Comparison of ENCODE assay signal across 8 cellular contexts in the genomic region with DNA sequence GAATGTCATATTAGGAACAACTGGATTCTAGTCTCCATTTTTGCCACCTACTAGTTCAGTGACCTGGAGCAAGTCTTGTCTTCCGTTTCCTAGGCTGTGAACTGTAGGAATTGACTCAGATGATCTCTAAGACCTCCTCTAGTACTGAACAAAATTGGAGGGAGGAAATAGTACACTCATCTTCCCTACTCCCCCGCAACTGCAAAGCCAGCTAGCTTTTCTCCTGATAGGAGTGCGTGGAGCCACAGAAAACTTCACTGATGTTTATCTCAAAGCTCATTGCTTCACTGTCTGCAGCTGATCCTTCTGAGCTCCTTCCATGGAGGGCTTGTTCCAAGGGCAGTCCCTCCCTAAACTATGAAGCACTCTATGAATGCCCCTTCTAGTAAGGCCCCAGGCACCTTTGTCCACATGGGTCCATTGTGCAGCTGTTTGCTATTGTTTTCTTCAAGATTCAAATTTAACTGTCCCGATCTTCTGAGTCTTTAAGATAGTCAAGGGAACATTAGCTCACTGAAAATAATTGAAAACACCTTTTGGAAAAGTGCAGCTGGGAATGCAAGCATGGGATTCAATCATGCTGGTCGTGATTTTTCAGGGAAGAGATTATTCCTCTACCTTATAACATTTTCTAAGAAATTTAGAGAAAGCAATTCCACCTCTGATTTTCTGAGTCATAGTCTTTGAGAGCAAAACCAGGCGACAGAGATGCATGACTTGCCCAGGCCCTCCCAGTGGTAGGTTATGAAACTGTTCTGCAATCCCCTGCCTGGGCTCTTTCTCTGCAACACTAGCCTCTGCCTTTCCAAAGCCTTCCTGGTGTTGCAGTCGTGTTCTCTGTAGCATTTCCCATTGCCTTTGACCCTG. TPM values are rescaled to one million over a fixed set of nuclear protein-coding genes. Genes with fewer than 3 reads are reported as not detected.
DNase-seq lines count a peak whose midpoint lies in the region; ATAC-seq and TF ChIP-seq lines count a peak whose summit lies in the region.

No MANE protein-coding gene starts in this region.

- POLR2A ChIA-PET in Panc1 (lab: Charles Lee) = no interaction called here

- BruUV-seq in Panc1 (replicated peaks; lab: Mats Ljungman, UMichigan) = no TSS peak

- H3K4me1 ChIP-seq in Panc1 (ENCODE audit: control insufficient read depth, insufficient read depth, low read length) = peaks cover 7% of the 10 kb centered on the region; the same call in 1 of the 2 replicates

- H3K9me3 ChIP-seq in Panc1 (ENCODE audit: control insufficient read depth, insufficient read depth, low read depth, low read length) = no peaks in the 10 kb centered on the region

- H3K27ac ChIP-seq in Panc1 (ENCODE audit: low read length) = peak overlapping the region; percentile 36; the same call in 1 of the 2 replicates

- ATAC-seq in GM18907 (IDR thresholded peaks at IDR 0.05; ENCODE audit: unreplicated experiment) (peak; percentile 76), HG03103 (IDR thresholded peaks at IDR 0.05; ENCODE audit: low read depth, unreplicated experiment) (peak; percentile 58), Panc1 (peak; percentile 91)

- H3K36me3 Mint-ChIP-seq in osteocyte (ENCODE audit: unreplicated experiment) = peaks cover 1% of the 10 kb centered on the region

- DNase-seq in AG08396 (ENCODE audit: low spot score) (peak; percentile 39), Panc1 (ENCODE audit: low read depth, low spot score) (no peak), epithelial cell of proximal tubule (ENCODE audit: low read depth) (no peak), osteocyte (ENCODE audit: extremely low spot score, unreplicated experiment) (no peak), DMS153 treated with DMSO at 0.1 percent for 48 hours (lab: John Stamatoyannopoulos, UW; ENCODE audit: unreplicated experiment) (no peak), NCI-H1092 (lab: John Stamatoyannopoulos, UW) (no peak)

- TF ChIP-seq CTCF in Panc1 (IDR thresholded peaks at IDR 0.05) = peak; percentile 77
- peak; percentile 76 for TF ChIP-seq CTCF in epithelial cell of proximal tubule (conservative IDR thresholded peaks at IDR 0.05; ENCODE audit: low read depth, low read length)
- peak; percentile 50 for TF ChIP-seq CTCF in osteocyte (IDR thresholded peaks at IDR 0.05)

- no peaks in the 10 kb centered on the region for H3K27me3 ChIP-seq in Panc1 (ENCODE audit: control insufficient read depth, insufficient read depth, low read length)

- H3K9me3 Mint-ChIP-seq in osteocyte (ENCODE audit: unreplicated experiment) = no peaks in the 10 kb centered on the region

- no peak overlapping the region for H3K27ac Mint-ChIP-seq in osteocyte (ENCODE audit: unreplicated experiment)

- intact Hi-C loops in Panc1 (cut with micrococcal nuclease; ENCODE audit: unreplicated experiment) = no loop called here

- no peak overlapping the region for H3K4me3 Mint-ChIP-seq in osteocyte (ENCODE audit: unreplicated experiment)

- CTCF ChIA-PET in Panc1 (lab: Charles Lee) = interaction anchor here (1.7 kb wide), 1 partner anchor 247 kb away, joined by 5 read pairs; no protein-coding TSS in a partner anchor

- no peaks in the 10 kb centered on the region for H3K36me3 ChIP-seq in Panc1 (ENCODE audit: control insufficient read depth, insufficient read depth, low read length)

- peaks cover 60% of the 10 kb centered on the region for H3K4me1 Mint-ChIP-seq in osteocyte (ENCODE audit: unreplicated experiment)

- in situ Hi-C loops in Panc1 (cut with HindIII; ENCODE audit: low pct_unique_long_range_greater_than_20kb, low sequenced_read_pairs) = no loop called here

- H3K4me3 ChIP-seq in Panc1 (ENCODE audit: low read depth in 2 of 2, low read length in 2 of 2) (no peak overlapping the region), epithelial cell of proximal tubule (ENCODE audit: low read depth, low read length) (no peak overlapping the region)

- H3K27me3 Mint-ChIP-seq in osteocyte (ENCODE audit: unreplicated experiment) = no peaks in the 10 kb centered on the region

RNA-seq across cellular contexts. Expression of a gene that starts 24.3 kb away (rescaled TPM):
- total RNA-seq in Panc1 (2021; ENCODE audit: unreplicated experiment) (3.2 TPM), epithelial cell of proximal tubule (24.1 and 33.4 TPM in 2 replicates), osteocyte (47.0 and 49.3 TPM in 2 replicates)
- 5.7 TPM for polyA plus RNA-seq in Panc1 (2012; ENCODE audit: insufficient read length)
